Comparison of ENCODE assay signal across 23 cellular contexts in genomic region chr18:55380574-55380973, GRCh38.
A peak's percentile ranks its signal among the peaks of the same experiment; 100 is the strongest.
DNase-seq lines count a peak whose midpoint lies in the region; ATAC-seq, FAIRE-seq and TF ChIP-seq lines count a peak whose summit lies in the region.
"Had no signal": no experiment of that assay in that cellular context is flagged by ENCODE, and none has a peak within 500 bp of the region (broad histone marks: within the 10 kb centered on the region; RNA-seq: fewer than 3 reads in every experiment).

No MANE protein-coding gene starts in this region.

- POLR2A ChIA-PET in AG04450 (lab: Yijun Ruan, JAX): interaction anchor here (0.6 to 1.1 kb wide), 2 partner anchors 9 to 209 kb away, joined by 3 read pairs; no protein-coding TSS in a partner anchor

- H3K9me2 ChIP-seq in GM23248 (ENCODE audit: insufficient read depth): no peaks in the 10 kb centered on the region

- CTCF ChIA-PET in AG04450 (lab: Charles Lee): interaction anchor here (1.5 kb wide), 1 partner anchor 37 kb away, joined by 3 read pairs; no protein-coding TSS in a partner anchor

- H3K4me3 ChIP-seq in AG04450 (ENCODE audit: low read depth, low read length): no peak overlapping the region
- H3K4me3 ChIP-seq in GM23248: no peak overlapping the region
- no peak overlapping the region for H3K4me3 ChIP-seq in astrocyte (ENCODE audit: insufficient read depth, low read depth, low read length)
- no peak overlapping the region for H3K4me3 ChIP-seq in mesenchymal stem cell (ENCODE audit: insufficient read depth in 1 of 2, low read depth in 1 of 2, low read length in 2 of 2)
- H3K4me3 ChIP-seq: GM12878, Peyer's patch, SK-N-MC had no signal

- no peak for FAIRE-seq in astrocyte (lab: Jason Lieb, UNC)
- FAIRE-seq: GM12878, HTR-8/SVneo had no signal

- intact Hi-C loops in activated T-helper 2 cell treated with anti-CD3 and anti-CD28 coated beads, Interferon-gamma antibody, Interleukin-2, Interleukin-4, amounts not matched to agents 10 μg/mL and 5 μg/mL and 100 μg/mL, durations not matched to agents 14 hours and 24 hours and 36 hours (cut with micrococcal nuclease): no loop called here

- H3K9me3 ChIP-seq in AG04450 (ENCODE audit: control insufficient read depth, insufficient read depth, low read length): no peaks in the 10 kb centered on the region; the same call in 1 of the 2 replicates
- no peaks in the 10 kb centered on the region for H3K9me3 ChIP-seq in GM23248 (ENCODE audit: low read depth)
- H3K9me3 ChIP-seq in astrocyte (ENCODE audit: insufficient read depth, low read depth, low read length): no peaks in the 10 kb centered on the region
- H3K9me3 ChIP-seq in mesenchymal stem cell (ENCODE audit: control insufficient read depth, low read length): no peaks in the 10 kb centered on the region
- H3K9me3 ChIP-seq: Peyer's patch had no signal

- WGBS in GM23248 (ENCODE audit: low coverage in 1 of 2, low lambda C conversion rate in 2 of 2, missing lambda C conversion rate in 2 of 2), 2 experiments: 86 to 89% methylated on average over 7 of the region's 7 CpGs
- 92% methylated on average over 4 of the region's 7 CpGs for WGBS in mesenchymal stem cell

- in situ Hi-C loops in GM23248 (cut with MboI): no loop called here

- no peak overlapping the region for H3K4me3 Mint-ChIP-seq in astrocyte (ENCODE audit: unreplicated experiment)
- H3K4me3 Mint-ChIP-seq in activated T-helper 2 cell treated with anti-CD3 and anti-CD28 coated beads, Interferon-gamma antibody, Interleukin-2, Interleukin-4, amounts not matched to agents 10 μg/mL and 5 μg/mL and 100 μg/mL, durations not matched to agents 14 hours and 24 hours and 36 hours (ENCODE audit: low read depth): no peak overlapping the region
- H3K4me3 Mint-ChIP-seq in natural killer cell treated with Interleukin-12 subunit alpha and Interleukin-12 subunit beta and Interleukin-15 and Interleukin-18, amount 100 ng/mL, for 72 hours: no peak overlapping the region
- H3K4me3 Mint-ChIP-seq: IgD-negative memory B cell had no signal

- peaks cover 9% of the 10 kb centered on the region for H3K9me3 Mint-ChIP-seq in astrocyte (ENCODE audit: unreplicated experiment)
- H3K9me3 Mint-ChIP-seq in activated T-helper 2 cell treated with anti-CD3 and anti-CD28 coated beads, Interferon-gamma antibody, Interleukin-2, Interleukin-4, amounts not matched to agents 10 μg/mL and 5 μg/mL and 100 μg/mL, durations not matched to agents 14 hours and 24 hours and 36 hours: no peaks in the 10 kb centered on the region
- H3K9me3 Mint-ChIP-seq in natural killer cell treated with Interleukin-12 subunit alpha and Interleukin-12 subunit beta and Interleukin-15 and Interleukin-18, amount 100 ng/mL, for 72 hours: no peaks in the 10 kb centered on the region

- peaks cover 12% of the 10 kb centered on the region for H3K4me1 Mint-ChIP-seq in astrocyte (ENCODE audit: low read depth, unreplicated experiment)
- H3K4me1 Mint-ChIP-seq in activated T-helper 2 cell treated with anti-CD3 and anti-CD28 coated beads, Interferon-gamma antibody, Interleukin-2, Interleukin-4, amounts not matched to agents 10 μg/mL and 5 μg/mL and 100 μg/mL, durations not matched to agents 14 hours and 24 hours and 36 hours (ENCODE audit: low read depth): peaks cover 5% of the 10 kb centered on the region
- H3K4me1 Mint-ChIP-seq in natural killer cell treated with Interleukin-12 subunit alpha and Interleukin-12 subunit beta and Interleukin-15 and Interleukin-18, amount 100 ng/mL, for 72 hours (ENCODE audit: low read depth in 2 of 2): peaks cover 15 to 29% of the 10 kb centered on the region in 2 donors

- H3K36me3 ChIP-seq in GM23248 (ENCODE audit: low read depth) (0 out of 2 replicates have a peak, but pooled peaks cover 7% of the 10 kb centered on the region), astrocyte (ENCODE audit: insufficient read depth, low read length) (no peaks in the 10 kb centered on the region), mesenchymal stem cell (ENCODE audit: control insufficient read depth in 1 of 2, insufficient read depth in 2 of 2, low read depth in 1 of 2, low read length in 2 of 2) (peaks cover 0 to 35% of the 10 kb centered on the region in 2 experiments)
- H3K36me3 ChIP-seq: Peyer's patch had no signal

- H2BK5ac ChIP-seq in mesenchymal stem cell (ENCODE audit: low read depth, low read length, poor library complexity, severe bottlenecking): no peak overlapping the region

- H4K8ac ChIP-seq in mesenchymal stem cell (ENCODE audit: low read length): no peak overlapping the region

- H3K4ac ChIP-seq in mesenchymal stem cell (ENCODE audit: low read depth in 1 of 2, low read length in 2 of 2): no peak overlapping the region

- no peak overlapping the region for H3K14ac ChIP-seq in mesenchymal stem cell (ENCODE audit: low read length in 2 of 2)

- H3K27me3 ChIP-seq in AG04450 (ENCODE audit: control insufficient read depth, insufficient read depth, low read length): no peaks in the 10 kb centered on the region
- no peaks in the 10 kb centered on the region for H3K27me3 ChIP-seq in GM23248 (replicated peaks; ENCODE audit: insufficient read depth)
- H3K27me3 ChIP-seq in astrocyte (ENCODE audit: insufficient read depth, low read length): no peaks in the 10 kb centered on the region
- H3K27me3 ChIP-seq in mesenchymal stem cell (ENCODE audit: control insufficient read depth in 1 of 2, insufficient read depth in 1 of 2, low read length in 2 of 2): no peaks in the 10 kb centered on the region
- H3K27me3 ChIP-seq: Peyer's patch had no signal

- H4K91ac ChIP-seq in mesenchymal stem cell (ENCODE audit: low read length): no peak overlapping the region

- H2BK15ac ChIP-seq in mesenchymal stem cell (ENCODE audit: low read depth, poor library complexity, severe bottlenecking): no peak overlapping the region

- no peak overlapping the region for H2AK5ac ChIP-seq in mesenchymal stem cell (ENCODE audit: low read length, severe bottlenecking)

- H2AFZ ChIP-seq in GM23248 (no peak overlapping the region), astrocyte (ENCODE audit: low read depth, low read length) (no peak overlapping the region), mesenchymal stem cell (ENCODE audit: low read depth, low read length) (no peak overlapping the region)

- no peak overlapping the region for H3K18ac ChIP-seq in mesenchymal stem cell (ENCODE audit: low read depth in 1 of 2, low read length in 2 of 2)

- peaks cover 18% of the 10 kb centered on the region for H3K79me1 ChIP-seq in mesenchymal stem cell (replicated peaks; ENCODE audit: low read length, poor library complexity, severe bottlenecking)

- peak overlapping the region; percentile 14 for H3K27ac Mint-ChIP-seq in astrocyte (ENCODE audit: unreplicated experiment)
- no peak overlapping the region for H3K27ac Mint-ChIP-seq in activated T-helper 2 cell treated with anti-CD3 and anti-CD28 coated beads, Interferon-gamma antibody, Interleukin-2, Interleukin-4, amounts not matched to agents 10 μg/mL and 5 μg/mL and 100 μg/mL, durations not matched to agents 14 hours and 24 hours and 36 hours
- no peak overlapping the region for H3K27ac Mint-ChIP-seq in natural killer cell treated with Interleukin-12 subunit alpha and Interleukin-12 subunit beta and Interleukin-15 and Interleukin-18, amount 100 ng/mL, for 72 hours

- no peak overlapping the region for H3K23ac ChIP-seq in mesenchymal stem cell (ENCODE audit: low read length in 2 of 2)

- no peak overlapping the region for H2BK12ac ChIP-seq in mesenchymal stem cell (ENCODE audit: low read length in 2 of 2)

- no peak for ATAC-seq in natural killer cell treated with Interleukin-12 subunit alpha and Interleukin-12 subunit beta and Interleukin-15 and Interleukin-18, amount 100 ng/mL, for 72 hours
- ATAC-seq: GM12878, Right ventricle myocardium inferior had no signal

- H4K20me1 ChIP-seq in GM23248 (ENCODE audit: insufficient read depth) (no peaks in the 10 kb centered on the region), astrocyte (ENCODE audit: insufficient read depth, low read length) (peaks cover 34% of the 10 kb centered on the region)

- H2BK120ac ChIP-seq in mesenchymal stem cell (ENCODE audit: low read depth, low read length): no peak overlapping the region

- peak; percentile 6 for DNase-seq in AG04450 (ENCODE audit: low read depth, low spot score)
- peak; percentile 53 for DNase-seq in GM23248
- peak; percentile 91 for DNase-seq in astrocyte (ENCODE audit: low read depth)
- DNase-seq in mesenchymal stem cell: peak; percentile 20
- no peak for DNase-seq in NCI-H526 treated with DMSO at 0.1 percent for 48 hours (lab: John Stamatoyannopoulos, UW)
- DNase-seq in SHP77 treated with DMSO at 0.1 percent for 48 hours (lab: John Stamatoyannopoulos, UW): no peak
- DNase-seq in activated T-helper 2 cell treated with anti-CD3 and anti-CD28 coated beads, Interferon-gamma antibody, Interleukin-2, Interleukin-4, amounts not matched to agents 10 μg/mL and 5 μg/mL and 100 μg/mL, durations not matched to agents 14 hours and 24 hours and 36 hours (ENCODE audit: low spot score): no peak
- no peak for DNase-seq in natural killer cell treated with Interleukin-12 subunit alpha and Interleukin-12 subunit beta and Interleukin-15 and Interleukin-18, amount 100 ng/mL, for 72 hours (ENCODE audit: low spot score)
- DNase-seq: C1 segment of cervical spinal cord, DMS79 treated with DMSO at 0.1 percent for 48 hours, GDM1, Kasumi-1, NCI-H1092, NCI-H146, NCI-H2081, NCI-H2171 treated with DMSO at 0.1 percent for 48 hours, NCI-H446 treated with DMSO at 0.1 percent for 48 hours, Peyer's patch had no signal

- no peaks in the 10 kb centered on the region for H3K27me3 Mint-ChIP-seq in astrocyte (ENCODE audit: low read depth, unreplicated experiment)
- no peaks in the 10 kb centered on the region for H3K27me3 Mint-ChIP-seq in activated T-helper 2 cell treated with anti-CD3 and anti-CD28 coated beads, Interferon-gamma antibody, Interleukin-2, Interleukin-4, amounts not matched to agents 10 μg/mL and 5 μg/mL and 100 μg/mL, durations not matched to agents 14 hours and 24 hours and 36 hours (ENCODE audit: low read depth)
- no peaks in the 10 kb centered on the region for H3K27me3 Mint-ChIP-seq in natural killer cell treated with Interleukin-12 subunit alpha and Interleukin-12 subunit beta and Interleukin-15 and Interleukin-18, amount 100 ng/mL, for 72 hours
- H3K27me3 Mint-ChIP-seq: IgD-negative memory B cell had no signal

- H3K79me2 ChIP-seq in GM23248 (ENCODE audit: insufficient read depth) (peaks cover 91% of the 10 kb centered on the region), astrocyte (ENCODE audit: insufficient read depth, low read length) (peaks cover 71% of the 10 kb centered on the region)

- H3F3A ChIP-seq in GM23248 (ENCODE audit: insufficient read depth): peaks cover 8% of the 10 kb centered on the region

- H3K4me1 ChIP-seq in GM23248 (ENCODE audit: insufficient read depth): peaks cover 9% of the 10 kb centered on the region
- peaks cover 7% of the 10 kb centered on the region for H3K4me1 ChIP-seq in astrocyte (ENCODE audit: insufficient read depth, low read length)
- H3K4me1 ChIP-seq in mesenchymal stem cell (ENCODE audit: control insufficient read depth, insufficient read depth, low read depth, low read length): no peaks in the 10 kb centered on the region
- H3K4me1 ChIP-seq: Peyer's patch had no signal

- H3K9ac ChIP-seq in GM23248 (no peak overlapping the region), astrocyte (ENCODE audit: low read length) (no peak overlapping the region), mesenchymal stem cell (ENCODE audit: low read length) (no peak overlapping the region)

- H3K4me2 ChIP-seq in GM23248 (ENCODE audit: unreplicated experiment) (no peak overlapping the region), astrocyte (ENCODE audit: low read length) (no peak overlapping the region), mesenchymal stem cell (ENCODE audit: low read length, poor library complexity, severe bottlenecking) (no peak overlapping the region)

- TF ChIP-seq CTCF in AG04450 (IDR thresholded peaks at IDR 0.05; ENCODE audit: low read depth, low read length): no peak
- no peak for TF ChIP-seq CTCF in astrocyte (IDR thresholded peaks at IDR 0.05; ENCODE audit: insufficient read depth, low read depth, low read length)

- H3K36me3 Mint-ChIP-seq in astrocyte (ENCODE audit: low read depth, unreplicated experiment): peaks cover 29% of the 10 kb centered on the region
- H3K36me3 Mint-ChIP-seq in activated T-helper 2 cell treated with anti-CD3 and anti-CD28 coated beads, Interferon-gamma antibody, Interleukin-2, Interleukin-4, amounts not matched to agents 10 μg/mL and 5 μg/mL and 100 μg/mL, durations not matched to agents 14 hours and 24 hours and 36 hours (ENCODE audit: low read depth): no peaks in the 10 kb centered on the region
- H3K36me3 Mint-ChIP-seq in natural killer cell treated with Interleukin-12 subunit alpha and Interleukin-12 subunit beta and Interleukin-15 and Interleukin-18, amount 100 ng/mL, for 72 hours: no peaks in the 10 kb centered on the region

- H3K27ac ChIP-seq in AG04450 (ENCODE audit: low read depth, low read length): no peak overlapping the region
- H3K27ac ChIP-seq in GM23248: no peak overlapping the region
- peak overlapping the region; percentile 18 for H3K27ac ChIP-seq in astrocyte (ENCODE audit: low read depth, low read length)
- H3K27ac ChIP-seq in mesenchymal stem cell (ENCODE audit: low read length, poor library complexity, severe bottlenecking): no peak overlapping the region
- H3K27ac ChIP-seq: Peyer's patch, SK-N-MC had no signal

Comparison
In these comparisons a context has a peak if more than half of its experiments do, and no peak if none do; other contexts are left out.
1. DNase-seq: peak in AG04450 (single experiment), GM23248 (single experiment), astrocyte (single experiment) and mesenchymal stem cell (single experiment); none in NCI-H526 treated with DMSO at 0.1 percent for 48 hours (single experiment), SHP77 treated with DMSO at 0.1 percent for 48 hours (single experiment), activated T-helper 2 cell treated with anti-CD3 and anti-CD28 coated beads, Interferon-gamma antibody, Interleukin-2, Interleukin-4, amounts not matched to agents 10 μg/mL and 5 μg/mL and 100 μg/mL, durations not matched to agents 14 hours and 24 hours and 36 hours (single experiment) and natural killer cell treated with Interleukin-12 subunit alpha and Interleukin-12 subunit beta and Interleukin-15 and Interleukin-18, amount 100 ng/mL, for 72 hours (single experiment).